ENCODE assay signal across 26 cellular contexts in the genomic region with DNA sequence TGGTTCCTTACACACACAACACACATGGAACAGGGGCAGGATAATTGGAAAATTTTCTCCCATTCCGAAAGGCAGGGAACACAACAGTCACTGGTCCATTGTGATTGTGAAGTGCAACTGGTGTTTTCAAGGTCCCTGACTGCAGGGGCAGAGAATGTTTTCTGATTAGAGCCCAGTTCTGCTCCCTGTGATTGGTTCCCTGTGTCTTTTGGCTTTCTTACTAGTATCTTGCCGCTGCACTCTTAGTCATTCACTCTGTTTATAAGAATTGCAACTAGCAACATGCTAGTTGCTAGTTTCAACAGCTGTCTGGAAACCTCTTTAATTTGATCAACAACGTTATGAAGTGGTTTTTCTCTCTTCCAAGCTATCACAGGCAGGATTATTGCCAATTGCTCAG.
"Had no signal": no experiment of that assay in that cellular context is flagged by ENCODE, and none has a peak within 500 bp of the region (broad histone marks: within the 10 kb centered on the region; RNA-seq: fewer than 3 reads in every experiment).

No MANE protein-coding gene starts in this region.

- H3K9me3 Mint-ChIP-seq: activated CD4-positive, alpha-beta T cell treated with anti-CD3 and anti-CD28 coated beads, Interleukin-2, amount 10 ng/mL, durations not matched to agents 7 days and 5 days; T-helper 1 cell treated with Interleukin-12 subunit alpha and Interleukin-12 subunit beta and Interleukin-4 antibody, amounts not matched to agents 30 μg/mL and 1 μg/mL, for 36 hours had no signal

- H3K4me3 Mint-ChIP-seq: activated CD4-positive, alpha-beta T cell treated with anti-CD3 and anti-CD28 coated beads, Interleukin-2, amount 10 ng/mL, durations not matched to agents 7 days and 5 days; activated CD8-positive, alpha-beta T cell treated with anti-CD3 and anti-CD28 coated beads, Interleukin-2, amount 10 ng/mL, durations not matched to agents 7 days and 5 days; activated T-cell treated with anti-CD3 and anti-CD28 coated beads, Interleukin-2, amount 50 U/mL, for 4 hours; dendritic cell treated with granulocyte-macrophage colony-stimulating factor and Interleukin-4, amounts not matched to agents 40 ng/mL and 50 ng/mL, for 4 days; effector memory CD8-positive, alpha-beta T cell; nephron progenitor cell; T-helper 1 cell treated with Interleukin-12 subunit alpha and Interleukin-12 subunit beta and Interleukin-4 antibody, amounts not matched to agents 30 μg/mL and 1 μg/mL, for 36 hours had no signal

- H3K27me3 ChIP-seq: cardiac muscle cell, esophagus squamous epithelium, stomach, upper lobe of right lung had no signal

- ATAC-seq: activated CD4-positive, CD25-positive, alpha-beta regulatory T cell treated with anti-CD3 and anti-CD28 coated beads, Interleukin-2, amount 50 U/mL, for 24 hours; activated CD8-positive, alpha-beta T cell treated with anti-CD3 and anti-CD28 coated beads, Interleukin-2, amount 10 ng/mL, durations not matched to agents 7 days and 5 days; activated T-cell treated with anti-CD3 and anti-CD28 coated beads, Interleukin-2, amount 50 U/mL, for 4 hours; effector memory CD8-positive, alpha-beta T cell; upper lobe of right lung had no signal

- FAIRE-seq: small intestine had no signal

- H3K27ac Mint-ChIP-seq: activated CD4-positive, alpha-beta T cell treated with anti-CD3 and anti-CD28 coated beads, Interleukin-2, amount 10 ng/mL, durations not matched to agents 7 days and 5 days; activated CD8-positive, alpha-beta T cell treated with anti-CD3 and anti-CD28 coated beads, Interleukin-2, amount 10 ng/mL, durations not matched to agents 7 days and 5 days; dendritic cell treated with granulocyte-macrophage colony-stimulating factor and Interleukin-4, amounts not matched to agents 40 ng/mL and 50 ng/mL, for 4 days; effector memory CD8-positive, alpha-beta T cell; nephron progenitor cell; T-helper 1 cell treated with Interleukin-12 subunit alpha and Interleukin-12 subunit beta and Interleukin-4 antibody, amounts not matched to agents 30 μg/mL and 1 μg/mL, for 36 hours had no signal

- H3K4me3 ChIP-seq: cardiac muscle cell, left ventricle myocardium inferior, prostate gland, stomach, thoracic aorta, upper lobe of right lung had no signal

- H3K9me3 ChIP-seq: prostate gland, thoracic aorta, upper lobe of right lung had no signal

- H3K4me1 ChIP-seq: left ventricle myocardium inferior, prostate gland, upper lobe of right lung had no signal

- H3K36me3 ChIP-seq: cardiac muscle cell, esophagus squamous epithelium, left ventricle myocardium inferior, prostate gland, stomach, thoracic aorta, upper lobe of right lung had no signal

- H3K4me1 Mint-ChIP-seq: activated CD4-positive, alpha-beta T cell treated with anti-CD3 and anti-CD28 coated beads, Interleukin-2, amount 10 ng/mL, durations not matched to agents 7 days and 5 days; nephron progenitor cell had no signal

- DNase-seq: activated CD4-positive, alpha-beta T cell treated with anti-CD3 and anti-CD28 coated beads, Interleukin-2, amount 10 ng/mL, durations not matched to agents 7 days and 5 days; activated CD8-positive, alpha-beta T cell treated with anti-CD3 and anti-CD28 coated beads, Interleukin-2, amount 10 ng/mL, durations not matched to agents 7 days and 5 days; activated effector memory CD4-positive, alpha-beta T cell treated with Interleukin-2 at 50 U/mL for 16 hours; activated naive CD4-positive, alpha-beta T cell treated with anti-CD3 and anti-CD28 coated beads, Interleukin-2, amount 50 U/mL, for 16 hours; activated T-cell treated with anti-CD3 and anti-CD28 coated beads, Interleukin-2, amount 50 U/mL, for 4 hours; effector memory CD8-positive, alpha-beta T cell; esophagus squamous epithelium; foreskin melanocyte; hypothalamus; left ventricle myocardium inferior; mammary epithelial cell; midbrain; nephron progenitor cell; nucleus accumbens; right cardiac atrium; small intestine; stimulated activated CD4-positive, alpha-beta T cell treated with anti-CD3 and anti-CD28 coated beads, Interleukin-15, amount 100 ng/mL, for 24 hours; stimulated activated CD4-positive, alpha-beta T cell treated with anti-CD3 and anti-CD28 coated beads, Interleukin-2, amount 100 ng/mL, for 48 hours; stomach; upper lobe of right lung had no signal

- H3K27ac ChIP-seq: cardiac muscle cell, left ventricle myocardium inferior, prostate gland, stomach, thoracic aorta, upper lobe of right lung had no signal
